In the genomic region with DNA sequence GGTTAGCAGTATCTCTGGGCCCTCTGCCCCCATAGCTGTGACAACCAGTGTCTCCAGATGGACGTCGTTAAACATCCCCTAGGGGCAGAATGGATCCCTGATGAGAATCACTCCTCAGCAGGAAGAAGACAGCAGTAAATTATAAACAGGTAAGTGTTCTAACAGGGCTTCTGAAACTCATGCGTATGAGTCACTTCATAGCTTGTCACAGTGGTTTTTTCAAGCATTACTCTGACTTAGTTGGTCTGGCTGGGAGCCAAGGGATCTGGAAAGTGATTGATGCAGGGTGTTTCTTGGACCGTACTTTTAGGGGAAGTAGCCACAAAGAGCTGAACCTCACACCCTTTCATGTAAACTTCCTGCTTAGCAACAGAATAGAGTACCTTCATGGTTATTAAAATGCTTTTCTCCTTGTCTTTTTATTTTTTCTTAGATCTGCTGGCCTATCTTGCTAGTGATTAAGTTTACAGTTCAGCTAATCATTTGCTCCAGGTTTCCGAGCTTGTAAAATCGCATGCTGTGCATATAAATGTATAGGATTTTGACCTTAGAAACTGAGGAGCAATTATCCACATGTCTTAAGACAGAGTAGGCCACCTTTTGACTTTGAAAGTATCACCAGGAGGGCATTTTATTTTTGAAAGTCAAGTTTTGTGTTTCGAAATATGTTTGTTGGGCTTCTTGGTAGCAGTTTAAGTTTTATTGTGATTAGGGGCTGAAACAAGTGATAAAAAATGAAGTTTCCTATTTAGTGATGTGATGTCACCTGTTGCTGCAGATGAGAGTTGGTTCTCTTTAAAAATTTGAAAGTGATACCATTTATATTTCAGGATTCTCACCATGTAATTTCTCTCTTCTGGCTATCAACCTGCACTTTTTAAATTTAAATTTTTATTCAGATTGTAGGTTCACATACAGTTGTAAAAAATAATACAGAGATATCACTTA, we compare ENCODE assay signal across 8 cellular contexts.
DNase-seq lines count a peak whose midpoint lies in the region; ATAC-seq and TF ChIP-seq lines count a peak whose summit lies in the region.

No MANE protein-coding gene starts in this region.

- TF ChIP-seq CTCF in DND-41 (IDR thresholded peaks at IDR 0.05; ENCODE audit: borderline replicate concordance, extremely low read depth, low read length, poor library complexity, severe bottlenecking) = peak; percentile 25
- TF ChIP-seq CTCF in left lung (IDR thresholded peaks at IDR 0.05) = no peak

- no peaks in the 10 kb centered on the region; the same call in 1 of the 2 replicates for H4K20me1 ChIP-seq in DND-41 (ENCODE audit: insufficient read depth, low read length)

- no peak overlapping the region for H3K9ac ChIP-seq in DND-41 (ENCODE audit: low read depth, low read length)

- no peak overlapping the region for H3K27ac ChIP-seq in DND-41 (ENCODE audit: low read length)
- peak overlapping the region in 1 of 2 donors; percentile 9 for H3K27ac ChIP-seq in left lung

- H3K4me3 ChIP-seq in DND-41 (ENCODE audit: low read depth in 1 of 2, low read length in 2 of 2) (no peak overlapping the region), left lung (no peak overlapping the region)

- H3K9me3 ChIP-seq in DND-41 (ENCODE audit: insufficient read depth, low read length, severe bottlenecking) (no peaks in the 10 kb centered on the region), left lung (no peaks in the 10 kb centered on the region)

- no peaks in the 10 kb centered on the region for H3K27me3 ChIP-seq in DND-41 (ENCODE audit: insufficient read depth, low read length, poor library complexity)
- H3K27me3 ChIP-seq in left lung = no peaks in the 10 kb centered on the region

- ATAC-seq in DND-41 (ENCODE audit: insufficient read depth, low read depth) (peak; percentile 94), GM19328 (IDR thresholded peaks at IDR 0.05; ENCODE audit: unreplicated experiment) (peak; percentile 92), HG03159 (IDR thresholded peaks at IDR 0.05; ENCODE audit: unreplicated experiment) (peak; percentile 98), left lung (peak; percentile 85)

- intact Hi-C loops in left lung (cut with DNase I) = no loop called here

- peaks cover 25% of the 10 kb centered on the region for H3K4me1 ChIP-seq in DND-41 (ENCODE audit: insufficient read depth, low read length)
- H3K4me1 ChIP-seq in left lung = peaks cover 10 to 20% of the 10 kb centered on the region in 2 donors

- no peak overlapping the region for H2AFZ ChIP-seq in DND-41 (ENCODE audit: low read depth, low read length)

- no peaks in the 10 kb centered on the region for H3K36me3 ChIP-seq in DND-41 (ENCODE audit: insufficient read depth, low read length)
- no peaks in the 10 kb centered on the region for H3K36me3 ChIP-seq in left lung

- DNase-seq in DND-41 = peak; percentile 82
- DNase-seq in RKO (ENCODE audit: low spot score) = peak; percentile 89
- DNase-seq in brain pericyte (ENCODE audit: low read depth, low spot score) = peak; percentile 21
- DNase-seq in left lung = peak in 1 of 2 donors; percentile 55
- DNase-seq in stimulated activated CD8-positive, alpha-beta memory T cell treated with anti-CD3 and anti-CD28 coated beads, Interleukin-4, amount 100 ng/mL, for 48 hours = peak; percentile 67
- no peak for DNase-seq in DMS114 treated with DMSO at 0.1 percent for 48 hours (lab: John Stamatoyannopoulos, UW; ENCODE audit: unreplicated experiment)

- no peaks in the 10 kb centered on the region for H3K79me2 ChIP-seq in DND-41 (ENCODE audit: insufficient read depth, low read length)

- peak overlapping the region; percentile 46; the same call in 1 of the 2 replicates for H3K4me2 ChIP-seq in DND-41 (ENCODE audit: insufficient read depth, low read length)
